In the genomic region with DNA sequence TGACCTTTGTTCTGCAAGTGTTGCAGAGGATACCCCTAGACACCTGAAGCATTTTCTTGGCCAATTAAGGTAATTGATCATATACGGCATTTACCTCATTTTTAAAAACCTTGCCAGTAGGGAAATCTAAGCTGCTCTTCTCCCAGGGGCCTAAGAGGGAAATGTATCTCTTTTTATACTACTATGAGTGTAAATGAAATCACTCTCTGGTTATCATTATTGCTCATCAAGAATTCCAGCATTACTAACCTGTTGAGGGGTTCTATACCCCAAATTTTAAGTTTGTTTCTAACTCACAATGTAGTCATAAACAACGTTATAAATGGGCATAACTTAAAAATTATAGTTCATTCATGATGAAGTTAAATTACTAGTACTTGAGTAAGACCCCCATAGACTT, we compare ENCODE assay signal across 12 cellular contexts. TPM values are rescaled to one million over a fixed set of nuclear protein-coding genes. Genes with fewer than 3 reads are reported as not detected.
DNase-seq lines count a peak whose midpoint lies in the region; ATAC-seq lines count a peak whose summit lies in the region.
"Had no signal": no experiment of that assay in that cellular context is flagged by ENCODE, and none has a peak within 500 bp of the region (broad histone marks: within the 10 kb centered on the region; RNA-seq: fewer than 3 reads in every experiment).

No MANE protein-coding gene starts in this region.

- H3K27me3 Mint-ChIP-seq in activated CD4-positive, alpha-beta T cell treated with anti-CD3 and anti-CD28 coated beads for 36 hours: no peaks in the 10 kb centered on the region
- H3K27me3 Mint-ChIP-seq in activated CD4-positive, alpha-beta T cell treated with anti-CD3 and anti-CD28 coated beads, Interleukin-2, amount 10 ng/mL, durations not matched to agents 24 days and 14 days: no peaks in the 10 kb centered on the region
- no peaks in the 10 kb centered on the region for H3K27me3 Mint-ChIP-seq in activated naive CD4-positive, alpha-beta T cell treated with anti-CD3 and anti-CD28 coated beads, Interleukin-2, amount 50 U/mL, for 24 hours
- H3K27me3 Mint-ChIP-seq in activated T-helper 17 cell treated with anti-CD3 and anti-CD28 coated beads, Interleukin-2, amount 50 U/mL, for 72 hours: no peaks in the 10 kb centered on the region

- no peak overlapping the region for H3K4me3 Mint-ChIP-seq in activated CD4-positive, alpha-beta T cell treated with anti-CD3 and anti-CD28 coated beads for 36 hours
- H3K4me3 Mint-ChIP-seq in activated CD4-positive, alpha-beta T cell treated with anti-CD3 and anti-CD28 coated beads, Interleukin-2, amount 10 ng/mL, durations not matched to agents 24 days and 14 days: no peak overlapping the region
- no peak overlapping the region for H3K4me3 Mint-ChIP-seq in activated naive CD4-positive, alpha-beta T cell treated with anti-CD3 and anti-CD28 coated beads, Interleukin-2, amount 50 U/mL, for 24 hours
- H3K4me3 Mint-ChIP-seq in activated T-helper 17 cell treated with anti-CD3 and anti-CD28 coated beads, Interleukin-2, amount 50 U/mL, for 72 hours: no peak overlapping the region
- H3K4me3 Mint-ChIP-seq in stimulated activated effector memory CD8-positive, alpha-beta T cell treated with anti-CD3 and anti-CD28 coated beads, Interleukin-12 subunit alpha, Interleukin-12 subunit beta, amount 100 ng/mL, for 72 hours: no peak overlapping the region
- H3K4me3 Mint-ChIP-seq: CD14-positive monocyte; CD8-positive, alpha-beta T cell had no signal

- no peaks in the 10 kb centered on the region for H3K9me3 Mint-ChIP-seq in activated CD4-positive, alpha-beta T cell treated with anti-CD3 and anti-CD28 coated beads for 36 hours (ENCODE audit: low read depth)
- H3K9me3 Mint-ChIP-seq in activated CD4-positive, alpha-beta T cell treated with anti-CD3 and anti-CD28 coated beads, Interleukin-2, amount 10 ng/mL, durations not matched to agents 24 days and 14 days: no peaks in the 10 kb centered on the region
- H3K9me3 Mint-ChIP-seq in activated naive CD4-positive, alpha-beta T cell treated with anti-CD3 and anti-CD28 coated beads, Interleukin-2, amount 50 U/mL, for 24 hours: no peaks in the 10 kb centered on the region
- H3K9me3 Mint-ChIP-seq in activated T-helper 17 cell treated with anti-CD3 and anti-CD28 coated beads, Interleukin-2, amount 50 U/mL, for 72 hours: no peaks in the 10 kb centered on the region
- no peaks in the 10 kb centered on the region for H3K9me3 Mint-ChIP-seq in stimulated activated effector memory CD8-positive, alpha-beta T cell treated with anti-CD3 and anti-CD28 coated beads, Interleukin-12 subunit alpha, Interleukin-12 subunit beta, amount 100 ng/mL, for 72 hours
- H3K9me3 Mint-ChIP-seq: CD14-positive monocyte; CD8-positive, alpha-beta T cell had no signal

- POLR2A ChIA-PET in activated CD4-positive, alpha-beta T cell treated with anti-CD3 and anti-CD28 coated beads for 36 hours (lab: Charles Lee): no interaction called here

- intact Hi-C loops in activated CD4-positive, alpha-beta T cell treated with anti-CD3 and anti-CD28 coated beads for 36 hours (cut with DNase I, micrococcal nuclease): no loop called here
- intact Hi-C loops in activated CD4-positive, alpha-beta T cell treated with anti-CD3 and anti-CD28 coated beads, Interleukin-2, amount 10 ng/mL, durations not matched to agents 24 days and 14 days (cut with micrococcal nuclease): no loop called here

- peaks cover 25% of the 10 kb centered on the region for H3K4me1 Mint-ChIP-seq in activated CD4-positive, alpha-beta T cell treated with anti-CD3 and anti-CD28 coated beads for 36 hours
- peaks cover 13% of the 10 kb centered on the region for H3K4me1 Mint-ChIP-seq in activated CD4-positive, alpha-beta T cell treated with anti-CD3 and anti-CD28 coated beads, Interleukin-2, amount 10 ng/mL, durations not matched to agents 24 days and 14 days
- H3K4me1 Mint-ChIP-seq in activated naive CD4-positive, alpha-beta T cell treated with anti-CD3 and anti-CD28 coated beads, Interleukin-2, amount 50 U/mL, for 24 hours: peaks cover 17% of the 10 kb centered on the region
- H3K4me1 Mint-ChIP-seq in activated T-helper 17 cell treated with anti-CD3 and anti-CD28 coated beads, Interleukin-2, amount 50 U/mL, for 72 hours: peaks cover 11% of the 10 kb centered on the region
- peaks cover 6% of the 10 kb centered on the region for H3K4me1 Mint-ChIP-seq in stimulated activated effector memory CD8-positive, alpha-beta T cell treated with anti-CD3 and anti-CD28 coated beads, Interleukin-12 subunit alpha, Interleukin-12 subunit beta, amount 100 ng/mL, for 72 hours

- CTCF ChIA-PET in activated CD4-positive, alpha-beta T cell treated with anti-CD3 and anti-CD28 coated beads for 36 hours (lab: Charles Lee): interaction anchor here (0.6 to 1.4 kb wide), 2 partner anchors 9 to 16 kb away, joined by 3 read pairs; no protein-coding TSS in a partner anchor

- ATAC-seq in activated CD4-positive, alpha-beta T cell treated with anti-CD3 and anti-CD28 coated beads for 36 hours: peak; percentile 42
- ATAC-seq in activated T-helper 17 cell treated with anti-CD3 and anti-CD28 coated beads, Interleukin-2, amount 50 U/mL, for 72 hours (replicated peaks): peak; percentile 56
- ATAC-seq in stimulated activated effector memory CD8-positive, alpha-beta T cell treated with anti-CD3 and anti-CD28 coated beads, Interleukin-12 subunit alpha, Interleukin-12 subunit beta, amount 100 ng/mL, for 72 hours: peak; percentile 74
- ATAC-seq: CD8-positive, alpha-beta T cell; HCT116 had no signal

- H3K36me3 Mint-ChIP-seq in activated CD4-positive, alpha-beta T cell treated with anti-CD3 and anti-CD28 coated beads for 36 hours (ENCODE audit: low read depth): peaks cover 38% of the 10 kb centered on the region
- peaks cover 39% of the 10 kb centered on the region for H3K36me3 Mint-ChIP-seq in activated CD4-positive, alpha-beta T cell treated with anti-CD3 and anti-CD28 coated beads, Interleukin-2, amount 10 ng/mL, durations not matched to agents 24 days and 14 days (ENCODE audit: low read depth)
- H3K36me3 Mint-ChIP-seq in activated naive CD4-positive, alpha-beta T cell treated with anti-CD3 and anti-CD28 coated beads, Interleukin-2, amount 50 U/mL, for 24 hours: peaks cover 10% of the 10 kb centered on the region
- peaks cover 93% of the 10 kb centered on the region for H3K36me3 Mint-ChIP-seq in activated T-helper 17 cell treated with anti-CD3 and anti-CD28 coated beads, Interleukin-2, amount 50 U/mL, for 72 hours (ENCODE audit: low read depth)
- H3K36me3 Mint-ChIP-seq in stimulated activated effector memory CD8-positive, alpha-beta T cell treated with anti-CD3 and anti-CD28 coated beads, Interleukin-12 subunit alpha, Interleukin-12 subunit beta, amount 100 ng/mL, for 72 hours: peaks cover 99% of the 10 kb centered on the region

- peak overlapping the region; percentile 19 for H3K27ac Mint-ChIP-seq in activated CD4-positive, alpha-beta T cell treated with anti-CD3 and anti-CD28 coated beads for 36 hours
- H3K27ac Mint-ChIP-seq in activated CD4-positive, alpha-beta T cell treated with anti-CD3 and anti-CD28 coated beads, Interleukin-2, amount 10 ng/mL, durations not matched to agents 24 days and 14 days: no peak overlapping the region
- H3K27ac Mint-ChIP-seq in activated naive CD4-positive, alpha-beta T cell treated with anti-CD3 and anti-CD28 coated beads, Interleukin-2, amount 50 U/mL, for 24 hours: peak overlapping the region; percentile 51
- peak overlapping the region; percentile 41 for H3K27ac Mint-ChIP-seq in activated T-helper 17 cell treated with anti-CD3 and anti-CD28 coated beads, Interleukin-2, amount 50 U/mL, for 72 hours
- peak overlapping the region; percentile 32 for H3K27ac Mint-ChIP-seq in stimulated activated effector memory CD8-positive, alpha-beta T cell treated with anti-CD3 and anti-CD28 coated beads, Interleukin-12 subunit alpha, Interleukin-12 subunit beta, amount 100 ng/mL, for 72 hours
- H3K27ac Mint-ChIP-seq: CD8-positive, alpha-beta T cell had no signal

- no peak for DNase-seq in activated CD4-positive, alpha-beta T cell treated with anti-CD3 and anti-CD28 coated beads for 36 hours
- DNase-seq in activated CD4-positive, alpha-beta T cell treated with anti-CD3 and anti-CD28 coated beads, Interleukin-2, amount 10 ng/mL, durations not matched to agents 24 days and 14 days: no peak
- no peak for DNase-seq in activated naive CD4-positive, alpha-beta T cell (lab: John Stamatoyannopoulos, UW)
- no peak for DNase-seq in stimulated activated effector memory CD8-positive, alpha-beta T cell treated with anti-CD3 and anti-CD28 coated beads, Interleukin-12 subunit alpha, Interleukin-12 subunit beta, amount 100 ng/mL, for 72 hours (ENCODE audit: low spot score in 2 of 2)
- DNase-seq in NCI-H146 (lab: John Stamatoyannopoulos, UW) (no peak), mucosa of gallbladder (ENCODE audit: low spot score) (no peak)
- DNase-seq: CD8-positive, alpha-beta T cell; DMS 273 treated with DMSO at 0.1 percent for 48 hours had no signal

RNA-seq across cellular contexts. Expression of gene TMED5, which starts 27.4 kb away (rescaled TPM):
- total RNA-seq in activated CD4-positive, alpha-beta T cell treated with anti-CD3 and anti-CD28 coated beads for 36 hours: 10 to 100 TPM; 32.6 to 33.0 TPM
- 43.1 and 44.7 TPM in 2 replicates for total RNA-seq in activated CD4-positive, alpha-beta T cell treated with anti-CD3 and anti-CD28 coated beads, Interleukin-2, amount 10 ng/mL, durations not matched to agents 24 days and 14 days
- total RNA-seq in activated T-helper 17 cell treated with anti-CD3 and anti-CD28 coated beads, Interleukin-2, amount 50 U/mL, for 72 hours: 10 to 100 TPM; 37.6 to 43.1 TPM
- total RNA-seq in mucosa of gallbladder: 98.0 TPM

RNA-seq across cellular contexts. Expression of gene CCDC18, which starts 27.7 kb away (rescaled TPM):
- total RNA-seq in activated CD4-positive, alpha-beta T cell treated with anti-CD3 and anti-CD28 coated beads for 36 hours: 10 to 100 TPM; 18.8 to 23.9 TPM
- total RNA-seq in activated CD4-positive, alpha-beta T cell treated with anti-CD3 and anti-CD28 coated beads, Interleukin-2, amount 10 ng/mL, durations not matched to agents 24 days and 14 days: 16.4 and 17.9 TPM in 2 replicates
- total RNA-seq in activated T-helper 17 cell treated with anti-CD3 and anti-CD28 coated beads, Interleukin-2, amount 50 U/mL, for 72 hours: 10 to 100 TPM; 12.7 to 15.2 TPM
- total RNA-seq in mucosa of gallbladder: 2.8 TPM
